In genomic region chr10:60846173-60846572, GRCh38 we compare ENCODE assay signal across 14 cellular contexts.
A peak's percentile ranks its signal among the peaks of the same experiment; 100 is the strongest.
DNase-seq lines count a peak whose midpoint lies in the region; ATAC-seq and TF ChIP-seq lines count a peak whose summit lies in the region.
"Had no signal": no experiment of that assay in that cellular context is flagged by ENCODE, and none has a peak within 500 bp of the region (broad histone marks: within the 10 kb centered on the region; RNA-seq: fewer than 3 reads in every experiment).

No MANE protein-coding gene starts in this region.

- TF ChIP-seq CTCF in prostate gland (IDR thresholded peaks at IDR 0.05): no peak

- DNase-seq in ACHN (peak; percentile 44), HS-27A (ENCODE audit: low read depth) (peak; percentile 24), amniotic stem cell (lab: John Stamatoyannopoulos, UW) (peak; percentile 29), glomerular visceral epithelial cell (ENCODE audit: extremely low spot score) (peak; percentile 23), T-helper 9 cell (no peak), prostate gland (ENCODE audit: low spot score) (no peak), ureter (ENCODE audit: low spot score) (no peak)
- DNase-seq in activated naive CD4-positive, alpha-beta T cell treated with anti-CD3 and anti-CD28 coated beads, Interleukin-2, amount 50 U/mL, for 72 hours (ENCODE audit: low spot score in 2 of 2): no peak
- DNase-seq: activated CD4-positive, alpha-beta T cell treated with anti-CD3 and anti-CD28 coated beads for 36 hours; activated effector memory CD4-positive, alpha-beta T cell treated with anti-CD3 and anti-CD28 coated beads, Interleukin-2, amount 50 U/mL, for 16 hours; CD4-positive, alpha-beta T cell; left colon; NCI-H187; transverse colon had no signal

- no peak for TF ChIP-seq POLR2A in prostate gland (IDR thresholded peaks at IDR 0.05)

- no peaks in the 10 kb centered on the region for H3K36me3 ChIP-seq in prostate gland
- H3K36me3 ChIP-seq: transverse colon had no signal

- in situ Hi-C loops in ACHN (cut with HindIII; ENCODE audit: low pct_ligation_motif_present, low pct_unique_long_range_greater_than_20kb, low sequenced_read_pairs): no loop called here

- no peaks in the 10 kb centered on the region for H3K27me3 ChIP-seq in prostate gland (replicated peaks; ENCODE audit: insufficient read depth)
- H3K27me3 ChIP-seq: transverse colon had no signal

- no peak for ATAC-seq in activated naive CD4-positive, alpha-beta T cell treated with anti-CD3 and anti-CD28 coated beads, Interleukin-2, amount 50 U/mL, for 72 hours
- ATAC-seq: activated CD4-positive, alpha-beta T cell treated with anti-CD3 and anti-CD28 coated beads for 36 hours; left colon had no signal

- H3K4me3 ChIP-seq in prostate gland: no peak overlapping the region
- H3K4me3 ChIP-seq: transverse colon had no signal

- intact Hi-C loops in prostate gland (cut with DNase I): no loop called here

- H3K27ac Mint-ChIP-seq in activated naive CD4-positive, alpha-beta T cell treated with anti-CD3 and anti-CD28 coated beads, Interleukin-2, amount 50 U/mL, for 72 hours: no peak overlapping the region
- H3K27ac Mint-ChIP-seq: activated CD4-positive, alpha-beta T cell treated with anti-CD3 and anti-CD28 coated beads for 36 hours; CD4-positive, alpha-beta T cell had no signal

- WGBS in prostate gland: 77% methylated on average over 1 of the region's 1 CpG

- H3K9me3 Mint-ChIP-seq in activated naive CD4-positive, alpha-beta T cell treated with anti-CD3 and anti-CD28 coated beads, Interleukin-2, amount 50 U/mL, for 72 hours: no peaks in the 10 kb centered on the region

- H3K4me1 ChIP-seq in prostate gland (replicated peaks): no peaks in the 10 kb centered on the region

- no peak overlapping the region for H3K27ac ChIP-seq in prostate gland
- H3K27ac ChIP-seq: transverse colon had no signal

- H3K36me3 Mint-ChIP-seq in activated naive CD4-positive, alpha-beta T cell treated with anti-CD3 and anti-CD28 coated beads, Interleukin-2, amount 50 U/mL, for 72 hours: no peaks in the 10 kb centered on the region

- H3K9me3 ChIP-seq in prostate gland: no peaks in the 10 kb centered on the region
- H3K9me3 ChIP-seq: transverse colon had no signal

Comparison
In these comparisons a context has a peak if more than half of its experiments do, and no peak if none do; other contexts are left out.
1. DNase-seq: peak in ACHN (single experiment), HS-27A (single experiment), amniotic stem cell (single experiment) and glomerular visceral epithelial cell (single experiment); none in T-helper 9 cell (single experiment), prostate gland (single experiment), ureter (single experiment) and activated naive CD4-positive, alpha-beta T cell treated with anti-CD3 and anti-CD28 coated beads, Interleukin-2, amount 50 U/mL, for 72 hours (0 of 2).